8 cellular contexts compared by ENCODE assay signal in genomic region chr12:14239935-14240872, GRCh38.
DNase-seq lines count a peak whose midpoint lies in the region; ATAC-seq, FAIRE-seq and TF ChIP-seq lines count a peak whose summit lies in the region.

No MANE protein-coding gene starts in this region.

- WGBS in esophagus squamous epithelium, 2 donors = 23 to 47% methylated on average over 11 of the region's 11 CpGs

- H3K36me3 ChIP-seq in cardiac muscle cell = no peaks in the 10 kb centered on the region
- H3K36me3 ChIP-seq in Peyer's patch = no peaks in the 10 kb centered on the region
- no peaks in the 10 kb centered on the region for H3K36me3 ChIP-seq in esophagus squamous epithelium

- TF ChIP-seq CTCF in cardiac muscle cell (IDR thresholded peaks at IDR 0.05; ENCODE audit: low read depth, low read length) (no peak), Peyer's patch (IDR thresholded peaks at IDR 0.05) (no peak), esophagus squamous epithelium (IDR thresholded peaks at IDR 0.05) (no peak), GM20000 (IDR thresholded peaks at IDR 0.05; ENCODE audit: extremely low read depth, missing control alignments) (no peak)

- intact Hi-C loops in cardiac septum (cut with DNase I) = loop anchor here (5.0 to 10.0 kb wide), 3 partner anchors 275 to 422 kb away; no protein-coding TSS in a partner anchor
- intact Hi-C loops in esophagus squamous epithelium (cut with DNase I) = no loop called here

- peaks cover 10% of the 10 kb centered on the region for H3K4me1 ChIP-seq in cardiac muscle cell (ENCODE audit: low read depth)
- peaks cover 0 to 14% (median 0%) of the 10 kb centered on the region in 4 donors for H3K4me1 ChIP-seq in Peyer's patch
- peaks cover 0 to 44% (median 7%) of the 10 kb centered on the region in 3 donors for H3K4me1 ChIP-seq in esophagus squamous epithelium

- peak; percentile 55 for ATAC-seq in HG03097 (IDR thresholded peaks at IDR 0.05; ENCODE audit: low FRiP score, unreplicated experiment)

- H3K27me3 ChIP-seq in cardiac muscle cell (no peaks in the 10 kb centered on the region), Peyer's patch (no peaks in the 10 kb centered on the region), esophagus squamous epithelium (no peaks in the 10 kb centered on the region)

- no peaks in the 10 kb centered on the region for H3K9me3 ChIP-seq in cardiac muscle cell (ENCODE audit: low read depth)
- peaks cover 0 to 18% (median 2%) of the 10 kb centered on the region in 4 donors for H3K9me3 ChIP-seq in Peyer's patch
- peaks cover 0 to 24% (median 20%) of the 10 kb centered on the region in 3 donors for H3K9me3 ChIP-seq in esophagus squamous epithelium

- FAIRE-seq in HTR-8/SVneo (lab: Jason Lieb, UNC) = no peak

- TF ChIP-seq POLR2A in Peyer's patch (IDR thresholded peaks at IDR 0.05) (no peak), esophagus squamous epithelium (IDR thresholded peaks at IDR 0.05) (no peak)

- H3K27ac ChIP-seq in cardiac muscle cell = peak overlapping the region; percentile 24
- H3K27ac ChIP-seq in Peyer's patch = peak overlapping the region in 3 of 4 donors; percentile 15 to 76 (median 56)
- H3K27ac ChIP-seq in esophagus squamous epithelium = peak overlapping the region; percentile 72 to 79 (median 74)
- peak overlapping the region in 20 of 21 experiments; percentile 2 to 78 (median 44) for H3K27ac ChIP-seq in skin epidermis

- H3K4me3 ChIP-seq in cardiac muscle cell (no peak overlapping the region), Peyer's patch (peak overlapping the region in 2 of 4 donors; percentile 3 to 4), esophagus squamous epithelium (peak overlapping the region in 3 of 4 donors; percentile 1 to 39 (median 5)), skin epidermis (peak overlapping the region; percentile 6 to 18 (median 14))

- DNase-seq in cardiac muscle cell (ENCODE audit: low read depth in 1 of 2, low spot score in 1 of 2) = no peak
- DNase-seq in cardiac septum (ENCODE audit: low spot score) = no peak
- peak in 2 of 3 donors; percentile 61 to 67 for DNase-seq in Peyer's patch
- DNase-seq in esophagus squamous epithelium (lab: John Stamatoyannopoulos, UW) = no peak
- no peak for DNase-seq in HTR-8/SVneo (ENCODE audit: insufficient read length, low spot score)
- no peak for DNase-seq in GM20000 (ENCODE audit: low spot score)

Comparison
In these comparisons a context has a peak if more than half of its experiments do, and no peak if none do; other contexts are left out.
1. DNase-seq: peak in Peyer's patch (2 of 3); none in cardiac muscle cell (0 of 2), cardiac septum (single experiment), esophagus squamous epithelium (single experiment), HTR-8/SVneo (single experiment) and GM20000 (single experiment).
2. H3K27ac ChIP-seq: peak in every context shown above with its lines; median percentile 74 in esophagus squamous epithelium; 56 in Peyer's patch; 44 in skin epidermis; 24 in cardiac muscle cell.